ENCODE assay signal across 8 cellular contexts in the genomic region with DNA sequence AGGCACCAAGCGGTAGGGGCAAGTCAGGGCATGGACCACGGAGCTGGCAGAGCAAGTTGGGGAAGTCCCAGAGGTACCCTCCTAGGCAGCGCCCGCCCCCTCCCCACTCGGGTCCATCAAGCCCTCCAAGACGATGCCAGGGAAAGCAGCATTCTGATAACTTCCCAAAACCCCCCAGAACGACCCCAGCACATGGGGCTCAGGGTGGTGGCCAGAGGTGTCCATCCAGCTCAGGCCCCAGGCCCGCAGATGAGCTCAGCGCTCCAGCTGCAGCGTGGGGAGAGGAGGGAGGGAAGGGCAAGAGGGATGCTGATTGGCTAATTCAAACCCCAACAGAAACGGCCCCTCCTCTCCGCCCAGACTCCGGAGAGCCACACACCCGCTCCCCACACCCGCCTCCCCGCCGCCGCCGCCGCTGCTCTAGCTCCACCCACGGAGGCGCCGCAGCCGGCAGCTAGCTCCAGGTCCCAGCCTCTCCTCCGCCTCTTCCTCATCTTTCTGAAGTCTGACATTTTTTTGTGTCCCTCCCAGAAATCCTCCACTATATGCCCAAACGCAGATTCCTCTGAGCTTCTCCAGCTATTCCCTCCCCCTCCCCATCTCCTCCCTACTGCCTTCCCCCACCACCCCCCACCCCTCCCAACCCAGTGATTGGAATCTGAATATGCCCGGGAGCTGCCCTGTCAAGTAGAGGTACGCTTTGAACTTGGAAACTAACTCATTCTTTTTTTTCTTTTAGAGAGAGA. TPM values are rescaled to one million over a fixed set of nuclear protein-coding genes. Genes with fewer than 3 reads are reported as not detected.
DNase-seq lines count a peak whose midpoint lies in the region; ATAC-seq, FAIRE-seq and TF ChIP-seq lines count a peak whose summit lies in the region.

No MANE protein-coding gene starts in this region.

- H3K4me1 ChIP-seq in ascending aorta (peaks cover 22 to 50% of the 10 kb centered on the region in 2 donors), hepatocyte (ENCODE audit: insufficient read depth) (peaks cover 6% of the 10 kb centered on the region), vagina (peaks cover 64% of the 10 kb centered on the region)

- TF ChIP-seq CTCF in ascending aorta (IDR thresholded peaks at IDR 0.05) (no peak), hepatocyte (IDR thresholded peaks at IDR 0.05; ENCODE audit: poor library complexity) (no peak), vagina (IDR thresholded peaks at IDR 0.05) (no peak)

- H3K36me3 ChIP-seq in ascending aorta, result peaks cover 14 to 17% of the 10 kb centered on the region in 2 donors
- H3K36me3 ChIP-seq in hepatocyte (replicated peaks; ENCODE audit: insufficient read depth, low read depth), result no peaks in the 10 kb centered on the region
- H3K36me3 ChIP-seq in vagina, result peaks cover 0 to 21% of the 10 kb centered on the region in 2 donors

- DNase-seq in GM12891 (ENCODE audit: insufficient read length, low spot score) (peak; percentile 95), NCI-H1694 treated with DMSO at 0.1 percent for 48 hours (lab: John Stamatoyannopoulos, UW) (peak; percentile 79), ascending aorta (ENCODE audit: low spot score in 2 of 2) (peak; percentile 77 to 96), hepatocyte (ENCODE audit: low spot score) (peak; percentile 96), renal cortical epithelial cell (ENCODE audit: low read depth) (peak; percentile 84), vagina (ENCODE audit: extremely low spot score in 2 of 2) (peak in 1 of 2 donors; percentile 94)
- peak; percentile 83 for DNase-seq in T-helper 2 cell treated with Interferon-gamma antibody and Interleukin-4, amounts not matched to agents 5 μg/mL and 100 μg/mL, for 36 hours (ENCODE audit: low spot score)

- H3K9me2 ChIP-seq in hepatocyte (replicated peaks; ENCODE audit: insufficient read depth), result no peaks in the 10 kb centered on the region

- peak overlapping the region; percentile 18 to 56 for H3K4me3 ChIP-seq in ascending aorta
- H3K4me3 ChIP-seq in hepatocyte, result no peak overlapping the region
- H3K4me3 ChIP-seq in vagina, result peak overlapping the region; percentile 15 to 30

- peak overlapping the region; percentile 69 for H3K4me2 ChIP-seq in hepatocyte

- 14% methylated on average over 13 of the region's 28 CpGs for WGBS in hepatocyte (ENCODE audit: low lambda C conversion rate, missing lambda C conversion rate)

- H3K9me3 Mint-ChIP-seq in T-helper 2 cell treated with Interferon-gamma antibody and Interleukin-4, amounts not matched to agents 5 μg/mL and 100 μg/mL, for 36 hours, result no peaks in the 10 kb centered on the region

- no peaks in the 10 kb centered on the region for H3K36me3 Mint-ChIP-seq in T-helper 2 cell treated with Interferon-gamma antibody and Interleukin-4, amounts not matched to agents 5 μg/mL and 100 μg/mL, for 36 hours (ENCODE audit: low read depth)

- peak overlapping the region; percentile 81 to 92 for H3K27ac ChIP-seq in ascending aorta
- peak overlapping the region; percentile 77 for H3K27ac ChIP-seq in hepatocyte
- H3K27ac ChIP-seq in vagina, result peak overlapping the region; percentile 91

- no peaks in the 10 kb centered on the region for H3K27me3 Mint-ChIP-seq in T-helper 2 cell treated with Interferon-gamma antibody and Interleukin-4, amounts not matched to agents 5 μg/mL and 100 μg/mL, for 36 hours (ENCODE audit: low read depth)

- H3K27me3 ChIP-seq in ascending aorta, result no peaks in the 10 kb centered on the region
- H3K27me3 ChIP-seq in hepatocyte, result no peaks in the 10 kb centered on the region
- H3K27me3 ChIP-seq in vagina, result no peaks in the 10 kb centered on the region

- peak; percentile 84 for ATAC-seq in HG02852 (IDR thresholded peaks at IDR 0.05; ENCODE audit: unreplicated experiment)

- peak overlapping the region; percentile 90 for H3K27ac Mint-ChIP-seq in T-helper 2 cell treated with Interferon-gamma antibody and Interleukin-4, amounts not matched to agents 5 μg/mL and 100 μg/mL, for 36 hours

- no peak overlapping the region for H2AFZ ChIP-seq in hepatocyte

- no peaks in the 10 kb centered on the region for H3K9me3 ChIP-seq in ascending aorta
- no peaks in the 10 kb centered on the region for H3K9me3 ChIP-seq in hepatocyte (ENCODE audit: low read depth)
- H3K9me3 ChIP-seq in vagina, result no peaks in the 10 kb centered on the region

- H4K20me1 ChIP-seq in hepatocyte (ENCODE audit: insufficient read depth, poor library complexity, severe bottlenecking), result no peaks in the 10 kb centered on the region

- H3K79me2 ChIP-seq in hepatocyte, result peaks cover 3% of the 10 kb centered on the region

- intact Hi-C loops in ascending aorta (cut with DNase I), result loop anchor here (1.0 to 10.0 kb wide), 2 partner anchors 12 to 371 kb away; no protein-coding TSS in a partner anchor
- intact Hi-C loops in vagina (cut with DNase I), result no loop called here

- peak overlapping the region; percentile 84 for H3K4me3 Mint-ChIP-seq in T-helper 2 cell treated with Interferon-gamma antibody and Interleukin-4, amounts not matched to agents 5 μg/mL and 100 μg/mL, for 36 hours

- TF ChIP-seq POLR2A in GM12891 (IDR thresholded peaks at IDR 0.05; ENCODE audit: low read depth, low read length) (no peak), vagina (IDR thresholded peaks at IDR 0.05) (peak in 1 of 2 donors; percentile 52)

- peaks cover 14% of the 10 kb centered on the region for H3K4me1 Mint-ChIP-seq in T-helper 2 cell treated with Interferon-gamma antibody and Interleukin-4, amounts not matched to agents 5 μg/mL and 100 μg/mL, for 36 hours (ENCODE audit: low read depth)

- peak; percentile 97 for FAIRE-seq in GM12891 (lab: Jason Lieb, UNC)

TF ChIP-seq in GM12891, 5 proteins besides CTCF, POLR2A, EP300 and RAD21:
- no peak for TF ChIP-seq POU2F2 (IDR thresholded peaks at IDR 0.05; ENCODE audit: low read depth, low read length)
- TF ChIP-seq POLR2AphosphoS5 (IDR thresholded peaks at IDR 0.05; ENCODE audit: low read depth, low read length), result peak; percentile 59; the same call in 1 of the 2 replicates
- TF ChIP-seq PAX5 (IDR thresholded peaks at IDR 0.05; ENCODE audit: insufficient read depth, low read length, severe bottlenecking), result no peak
- no peak for TF ChIP-seq TAF1 (IDR thresholded peaks at IDR 0.05; ENCODE audit: low read depth, low read length)

RNA-seq across cellular contexts. Expression of a gene that starts 40.3 kb away (rescaled TPM):
- 0.22 TPM for polyA plus RNA-seq in GM12891 (2012; ENCODE audit: low read depth, missing spikeins)
- total RNA-seq in ascending aorta, result not detected
- 1.6 and 2.9 TPM in 2 replicates for total RNA-seq in hepatocyte
- 0.68 and 1.2 TPM in 2 replicates for polyA plus RNA-seq in hepatocyte
- total RNA-seq in renal cortical epithelial cell, result 0.35 and 0.50 TPM in 2 replicates
- total RNA-seq in vagina, result 3.9 TPM
